23 cellular contexts compared by ENCODE assay signal in genomic region chr11:94595061-94595460, GRCh38. TPM values are rescaled to one million over a fixed set of nuclear protein-coding genes. Genes with fewer than 3 reads are reported as not detected.
DNase-seq lines count a peak whose midpoint lies in the region; ATAC-seq lines count a peak whose summit lies in the region.
"Had no signal": no experiment of that assay in that cellular context is flagged by ENCODE, and none has a peak within 500 bp of the region (broad histone marks: within the 10 kb centered on the region; RNA-seq: fewer than 3 reads in every experiment).

No MANE protein-coding gene starts in this region.

- peaks cover 42% of the 10 kb centered on the region for H3K36me3 Mint-ChIP-seq in dendritic cell treated with granulocyte-macrophage colony-stimulating factor and Interleukin-4, amounts not matched to agents 40 ng/mL and 50 ng/mL, for 4 days (ENCODE audit: low read depth)
- H3K36me3 Mint-ChIP-seq in activated CD4-positive, alpha-beta T cell treated with anti-CD3 and anti-CD28 coated beads, Interleukin-2, amount 10 ng/mL, durations not matched to agents 7 days and 5 days (ENCODE audit: low read depth), result no peaks in the 10 kb centered on the region

- POLR2A ChIA-PET in activated CD4-positive, alpha-beta T cell treated with anti-CD3 and anti-CD28 coated beads, Interleukin-2, amount 10 ng/mL, durations not matched to agents 7 days and 5 days (lab: Charles Lee), result no interaction called here

- peaks cover 12% of the 10 kb centered on the region for H3K4me1 Mint-ChIP-seq in dendritic cell treated with granulocyte-macrophage colony-stimulating factor and Interleukin-4, amounts not matched to agents 40 ng/mL and 50 ng/mL, for 4 days (ENCODE audit: low read depth)
- H3K4me1 Mint-ChIP-seq in activated CD4-positive, alpha-beta T cell treated with anti-CD3 and anti-CD28 coated beads, Interleukin-2, amount 10 ng/mL, durations not matched to agents 7 days and 5 days, result no peaks in the 10 kb centered on the region
- H3K4me1 Mint-ChIP-seq: activated T-helper 17 cell treated with anti-CD3 and anti-CD28 coated beads, Interleukin-2, amount 50 U/mL, for 72 hours; naive thymus-derived CD4-positive, alpha-beta T cell; T-cell had no signal

- peak overlapping the region; percentile 42 for H3K27ac Mint-ChIP-seq in dendritic cell treated with granulocyte-macrophage colony-stimulating factor and Interleukin-4, amounts not matched to agents 40 ng/mL and 50 ng/mL, for 4 days
- H3K27ac Mint-ChIP-seq in activated CD4-positive, alpha-beta T cell treated with anti-CD3 and anti-CD28 coated beads, Interleukin-2, amount 10 ng/mL, durations not matched to agents 7 days and 5 days, result no peak overlapping the region
- H3K27ac Mint-ChIP-seq: activated B cell treated with CpG ODN at 0.5 μM for 24 hours; activated T-helper 17 cell treated with anti-CD3 and anti-CD28 coated beads, Interleukin-2, amount 50 U/mL, for 72 hours; naive thymus-derived CD4-positive, alpha-beta T cell; progenitor cell of endocrine pancreas; T-cell had no signal

- CTCF ChIA-PET in activated CD4-positive, alpha-beta T cell treated with anti-CD3 and anti-CD28 coated beads, Interleukin-2, amount 10 ng/mL, durations not matched to agents 7 days and 5 days (lab: Charles Lee), result no interaction called here

- no peak overlapping the region for H3K4me3 Mint-ChIP-seq in dendritic cell treated with granulocyte-macrophage colony-stimulating factor and Interleukin-4, amounts not matched to agents 40 ng/mL and 50 ng/mL, for 4 days
- H3K4me3 Mint-ChIP-seq in activated CD4-positive, alpha-beta T cell treated with anti-CD3 and anti-CD28 coated beads, Interleukin-2, amount 10 ng/mL, durations not matched to agents 7 days and 5 days, result no peak overlapping the region
- H3K4me3 Mint-ChIP-seq: activated B cell treated with CpG ODN at 0.5 μM for 24 hours; activated T-helper 17 cell treated with anti-CD3 and anti-CD28 coated beads, Interleukin-2, amount 50 U/mL, for 72 hours; naive thymus-derived CD4-positive, alpha-beta T cell; T-cell had no signal

- intact Hi-C loops in dendritic cell treated with granulocyte-macrophage colony-stimulating factor and Interleukin-4, amounts not matched to agents 40 ng/mL and 50 ng/mL, for 4 days (cut with micrococcal nuclease), result no loop called here

- H3K27me3 Mint-ChIP-seq in dendritic cell treated with granulocyte-macrophage colony-stimulating factor and Interleukin-4, amounts not matched to agents 40 ng/mL and 50 ng/mL, for 4 days, result no peaks in the 10 kb centered on the region
- no peaks in the 10 kb centered on the region for H3K27me3 Mint-ChIP-seq in activated CD4-positive, alpha-beta T cell treated with anti-CD3 and anti-CD28 coated beads, Interleukin-2, amount 10 ng/mL, durations not matched to agents 7 days and 5 days
- H3K27me3 Mint-ChIP-seq: activated B cell treated with CpG ODN at 0.5 μM for 24 hours; activated T-helper 17 cell treated with anti-CD3 and anti-CD28 coated beads, Interleukin-2, amount 50 U/mL, for 72 hours; T-cell had no signal

- DNase-seq in activated CD4-positive, alpha-beta T cell treated with anti-CD3 and anti-CD28 coated beads, Interleukin-2, amount 10 ng/mL, durations not matched to agents 7 days and 5 days, result no peak
- no peak for DNase-seq in iPS-NIHi7 (ENCODE audit: extremely low spot score)
- DNase-seq in activated T-cell treated with anti-CD3 and anti-CD28 coated beads, Interleukin-2, amount 50 U/mL, for 48 hours, result no peak
- DNase-seq: activated B cell treated with CpG ODN at 0.5 μM for 24 hours; activated CD8-positive, alpha-beta memory T cell treated with anti-CD3 and anti-CD28 coated beads for 24 hours; adrenal gland; effector CD4-positive, alpha-beta T cell; GOT3; heart left ventricle; mammary epithelial cell; naive thymus-derived CD4-positive, alpha-beta T cell; NCI-H1694 treated with DMSO at 0.1 percent for 48 hours; small intestine; stimulated activated CD4-positive, alpha-beta T cell treated with anti-CD3 and anti-CD28 coated beads, Interleukin-4, amount 100 ng/mL, for 4 hours; T-cell; testis had no signal

- H3K9me3 Mint-ChIP-seq in dendritic cell treated with granulocyte-macrophage colony-stimulating factor and Interleukin-4, amounts not matched to agents 40 ng/mL and 50 ng/mL, for 4 days, result no peaks in the 10 kb centered on the region
- H3K9me3 Mint-ChIP-seq in activated CD4-positive, alpha-beta T cell treated with anti-CD3 and anti-CD28 coated beads, Interleukin-2, amount 10 ng/mL, durations not matched to agents 7 days and 5 days, result no peaks in the 10 kb centered on the region
- H3K9me3 Mint-ChIP-seq: T-cell had no signal

- ATAC-seq in GM18861 (IDR thresholded peaks at IDR 0.05; ENCODE audit: unreplicated experiment) (peak; percentile 71), GM21529 (IDR thresholded peaks at IDR 0.05; ENCODE audit: unreplicated experiment) (peak; percentile 49), HG03135 (IDR thresholded peaks at IDR 0.05; ENCODE audit: unreplicated experiment) (peak; percentile 39), GM21528 (IDR thresholded peaks at IDR 0.05; ENCODE audit: low FRiP score, unreplicated experiment) (no peak)
- ATAC-seq: activated T-helper 17 cell treated with anti-CD3 and anti-CD28 coated beads, Interleukin-2, amount 50 U/mL, for 72 hours; heart left ventricle; naive thymus-derived CD4-positive, alpha-beta T cell; T-cell had no signal

RNA-seq across cellular contexts. Expression of gene PIWIL4, which starts 27.9 kb away (rescaled TPM):
- total RNA-seq in activated CD4-positive, alpha-beta T cell treated with anti-CD3 and anti-CD28 coated beads, Interleukin-2, amount 10 ng/mL, durations not matched to agents 7 days and 5 days, result under 1 TPM; 0.55 to 0.65 TPM

RNA-seq across cellular contexts. Expression of gene FUT4, which starts 51.3 kb away (rescaled TPM):
- total RNA-seq in activated CD4-positive, alpha-beta T cell treated with anti-CD3 and anti-CD28 coated beads, Interleukin-2, amount 10 ng/mL, durations not matched to agents 7 days and 5 days, result 1 to 10 TPM; 7.1 to 7.8 TPM
